Comparison of ENCODE assay signal across 1 cellular context in genomic region chr3:17032407-17033034, GRCh38.
TF ChIP-seq lines count a peak whose summit lies in the region.

No MANE protein-coding gene starts in this region.

TF ChIP-seq in HEK293, 187 proteins besides CTCF, POLR2A, EP300 and RAD21 (continued from another document):
- TF ChIP-seq, protein P1, sequence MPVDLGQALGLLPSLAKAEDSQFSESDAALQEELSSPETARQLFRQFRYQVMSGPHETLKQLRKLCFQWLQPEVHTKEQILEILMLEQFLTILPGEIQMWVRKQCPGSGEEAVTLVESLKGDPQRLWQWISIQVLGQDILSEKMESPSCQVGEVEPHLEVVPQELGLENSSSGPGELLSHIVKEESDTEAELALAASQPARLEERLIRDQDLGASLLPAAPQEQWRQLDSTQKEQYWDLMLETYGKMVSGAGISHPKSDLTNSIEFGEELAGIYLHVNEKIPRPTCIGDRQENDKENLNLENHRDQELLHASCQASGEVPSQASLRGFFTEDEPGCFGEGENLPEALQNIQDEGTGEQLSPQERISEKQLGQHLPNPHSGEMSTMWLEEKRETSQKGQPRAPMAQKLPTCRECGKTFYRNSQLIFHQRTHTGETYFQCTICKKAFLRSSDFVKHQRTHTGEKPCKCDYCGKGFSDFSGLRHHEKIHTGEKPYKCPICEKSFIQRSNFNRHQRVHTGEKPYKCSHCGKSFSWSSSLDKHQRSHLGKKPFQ (tag by site-specific recombination; IDR thresholded peaks at IDR 0.05) = no peak
- TF ChIP-seq ZNF175 (tag by site-specific recombination; IDR thresholded peaks at IDR 0.05) = no peak
- TF ChIP-seq ZNF560 (tag by site-specific recombination; IDR thresholded peaks at IDR 0.05; ENCODE audit: borderline replicate concordance) = no peak
- no peak for TF ChIP-seq ZNF610 (tag by site-specific recombination; IDR thresholded peaks at IDR 0.05; ENCODE audit: borderline replicate concordance)
- TF ChIP-seq ZNF626 (tag by site-specific recombination; IDR thresholded peaks at IDR 0.05) = no peak
- TF ChIP-seq ZFP41 (tag by site-specific recombination; IDR thresholded peaks at IDR 0.05; ENCODE audit: borderline replicate concordance) = no peak
- no peak for TF ChIP-seq ZNF521 (tag by site-specific recombination; IDR thresholded peaks at IDR 0.05)
- TF ChIP-seq REPIN1 (tag by site-specific recombination; IDR thresholded peaks at IDR 0.05; ENCODE audit: low read depth) = no peak
- TF ChIP-seq ZNF843 (tag by site-specific recombination; IDR thresholded peaks at IDR 0.05) = no peak
- TF ChIP-seq, protein P2, sequence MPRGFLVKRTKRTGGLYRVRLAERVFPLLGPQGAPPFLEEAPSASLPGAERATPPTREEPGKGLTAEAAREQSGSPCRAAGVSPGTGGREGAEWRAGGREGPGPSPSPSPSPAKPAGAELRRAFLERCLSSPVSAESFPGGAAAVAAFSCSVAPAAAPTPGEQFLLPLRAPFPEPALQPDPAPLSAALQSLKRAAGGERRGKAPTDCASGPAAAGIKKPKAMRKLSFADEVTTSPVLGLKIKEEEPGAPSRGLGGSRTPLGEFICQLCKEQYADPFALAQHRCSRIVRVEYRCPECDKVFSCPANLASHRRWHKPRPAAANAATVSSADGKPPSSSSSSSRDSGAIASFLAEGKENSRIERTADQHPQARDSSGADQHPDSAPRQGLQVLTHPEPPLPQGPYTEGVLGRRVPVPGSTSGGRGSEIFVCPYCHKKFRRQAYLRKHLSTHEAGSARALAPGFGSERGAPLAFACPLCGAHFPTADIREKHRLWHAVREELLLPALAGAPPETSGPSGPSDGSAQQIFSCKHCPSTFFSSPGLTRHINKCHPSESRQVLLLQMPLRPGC (tag by site-specific recombination; IDR thresholded peaks at IDR 0.05) = no peak
- TF ChIP-seq GLI4 (tag by site-specific recombination; IDR thresholded peaks at IDR 0.05) = no peak
- TF ChIP-seq ZNF239 (tag by site-specific recombination; IDR thresholded peaks at IDR 0.05) = no peak
- no peak for TF ChIP-seq TCF7L2 (IDR thresholded peaks at IDR 0.05; ENCODE audit: borderline replicate concordance, low read depth, low read length)
- TF ChIP-seq PRDM1 (tag by site-specific recombination; IDR thresholded peaks at IDR 0.05) = no peak
- TF ChIP-seq ZNF202 (tag by site-specific recombination; IDR thresholded peaks at IDR 0.05; ENCODE audit: borderline replicate concordance) = no peak
- no peak for TF ChIP-seq BCL11A (tag by site-specific recombination; IDR thresholded peaks at IDR 0.05; ENCODE audit: low read depth)
- no peak for TF ChIP-seq ZNF747 (tag by site-specific recombination; IDR thresholded peaks at IDR 0.05)
- TF ChIP-seq OVOL3 (tag by site-specific recombination; IDR thresholded peaks at IDR 0.05) = no peak
- TF ChIP-seq ZNF112 (tag by site-specific recombination; IDR thresholded peaks at IDR 0.05) = no peak
- peak; percentile 72 for TF ChIP-seq ZNF654 (tag by site-specific recombination; IDR thresholded peaks at IDR 0.05; ENCODE audit: low read depth)
- TF ChIP-seq ZEB2 (tag by site-specific recombination; IDR thresholded peaks at IDR 0.05) = no peak
- no peak for TF ChIP-seq ZNF404 (tag by site-specific recombination; IDR thresholded peaks at IDR 0.05)
- TF ChIP-seq ZNF350 (tag by site-specific recombination; IDR thresholded peaks at IDR 0.05) = no peak
- TF ChIP-seq FEZF1 (tag by site-specific recombination; IDR thresholded peaks at IDR 0.05) = peak; percentile 78
- TF ChIP-seq, protein P3, sequence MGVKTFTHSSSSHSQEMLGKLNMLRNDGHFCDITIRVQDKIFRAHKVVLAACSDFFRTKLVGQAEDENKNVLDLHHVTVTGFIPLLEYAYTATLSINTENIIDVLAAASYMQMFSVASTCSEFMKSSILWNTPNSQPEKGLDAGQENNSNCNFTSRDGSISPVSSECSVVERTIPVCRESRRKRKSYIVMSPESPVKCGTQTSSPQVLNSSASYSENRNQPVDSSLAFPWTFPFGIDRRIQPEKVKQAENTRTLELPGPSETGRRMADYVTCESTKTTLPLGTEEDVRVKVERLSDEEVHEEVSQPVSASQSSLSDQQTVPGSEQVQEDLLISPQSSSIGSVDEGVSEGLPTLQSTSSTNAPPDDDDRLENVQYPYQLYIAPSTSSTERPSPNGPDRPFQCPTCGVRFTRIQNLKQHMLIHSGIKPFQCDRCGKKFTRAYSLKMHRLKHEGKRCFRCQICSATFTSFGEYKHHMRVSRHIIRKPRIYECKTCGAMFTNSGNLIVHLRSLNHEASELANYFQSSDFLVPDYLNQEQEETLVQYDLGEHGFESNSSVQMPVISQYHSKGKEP (tag by site-specific recombination; IDR thresholded peaks at IDR 0.05) = no peak
- no peak for TF ChIP-seq OSR2 (tag by site-specific recombination; IDR thresholded peaks at IDR 0.05)
- no peak for TF ChIP-seq PRDM6 (tag by site-specific recombination; IDR thresholded peaks at IDR 0.05)
- TF ChIP-seq SCRT1 (tag by site-specific recombination; IDR thresholded peaks at IDR 0.05; ENCODE audit: borderline replicate concordance) = 0 out of 2 replicates have a peak, but pooled peaks have one; percentile 26
- TF ChIP-seq ZNF302 (tag by site-specific recombination; IDR thresholded peaks at IDR 0.05; ENCODE audit: low read depth) = no peak
- TF ChIP-seq, protein P4, sequence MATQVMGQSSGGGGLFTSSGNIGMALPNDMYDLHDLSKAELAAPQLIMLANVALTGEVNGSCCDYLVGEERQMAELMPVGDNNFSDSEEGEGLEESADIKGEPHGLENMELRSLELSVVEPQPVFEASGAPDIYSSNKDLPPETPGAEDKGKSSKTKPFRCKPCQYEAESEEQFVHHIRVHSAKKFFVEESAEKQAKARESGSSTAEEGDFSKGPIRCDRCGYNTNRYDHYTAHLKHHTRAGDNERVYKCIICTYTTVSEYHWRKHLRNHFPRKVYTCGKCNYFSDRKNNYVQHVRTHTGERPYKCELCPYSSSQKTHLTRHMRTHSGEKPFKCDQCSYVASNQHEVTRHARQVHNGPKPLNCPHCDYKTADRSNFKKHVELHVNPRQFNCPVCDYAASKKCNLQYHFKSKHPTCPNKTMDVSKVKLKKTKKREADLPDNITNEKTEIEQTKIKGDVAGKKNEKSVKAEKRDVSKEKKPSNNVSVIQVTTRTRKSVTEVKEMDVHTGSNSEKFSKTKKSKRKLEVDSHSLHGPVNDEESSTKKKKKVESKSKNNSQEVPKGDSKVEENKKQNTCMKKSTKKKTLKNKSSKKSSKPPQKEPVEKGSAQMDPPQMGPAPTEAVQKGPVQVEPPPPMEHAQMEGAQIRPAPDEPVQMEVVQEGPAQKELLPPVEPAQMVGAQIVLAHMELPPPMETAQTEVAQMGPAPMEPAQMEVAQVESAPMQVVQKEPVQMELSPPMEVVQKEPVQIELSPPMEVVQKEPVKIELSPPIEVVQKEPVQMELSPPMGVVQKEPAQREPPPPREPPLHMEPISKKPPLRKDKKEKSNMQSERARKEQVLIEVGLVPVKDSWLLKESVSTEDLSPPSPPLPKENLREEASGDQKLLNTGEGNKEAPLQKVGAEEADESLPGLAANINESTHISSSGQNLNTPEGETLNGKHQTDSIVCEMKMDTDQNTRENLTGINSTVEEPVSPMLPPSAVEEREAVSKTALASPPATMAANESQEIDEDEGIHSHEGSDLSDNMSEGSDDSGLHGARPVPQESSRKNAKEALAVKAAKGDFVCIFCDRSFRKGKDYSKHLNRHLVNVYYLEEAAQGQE (tag by site-specific recombination; IDR thresholded peaks at IDR 0.05) = no peak
- TF ChIP-seq SALL2 (tag by site-specific recombination; IDR thresholded peaks at IDR 0.05; ENCODE audit: borderline replicate concordance) = no peak
- TF ChIP-seq ZBTB1 (tag by site-specific recombination; IDR thresholded peaks at IDR 0.05) = no peak
- no peak for TF ChIP-seq ZNF704 (tag by site-specific recombination; IDR thresholded peaks at IDR 0.05)
- TF ChIP-seq KLF8 (tag by site-specific recombination; IDR thresholded peaks at IDR 0.05) = no peak
